In the genomic region with DNA sequence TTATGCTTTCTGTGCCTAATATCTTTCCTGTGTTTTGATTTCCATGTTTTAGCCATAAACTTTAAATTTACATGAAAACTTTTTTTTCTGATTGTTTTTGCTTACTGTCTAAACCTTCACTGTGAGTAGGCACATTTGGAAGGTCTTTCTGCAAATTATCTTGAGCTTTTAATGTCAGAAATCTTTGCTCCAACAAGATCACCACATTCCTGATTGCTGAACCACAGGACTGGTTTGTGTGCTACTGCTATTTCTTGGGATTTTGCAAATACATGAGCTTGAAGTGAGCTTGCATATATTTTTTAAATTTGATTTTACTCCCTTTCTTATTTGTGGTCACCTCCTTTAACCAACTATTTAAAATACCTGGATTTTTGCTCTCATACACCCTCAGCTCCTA, we compare ENCODE assay signal across 15 cellular contexts.
"Had no signal": no experiment of that assay in that cellular context is flagged by ENCODE, and none has a peak within 500 bp of the region (broad histone marks: within the 10 kb centered on the region; RNA-seq: fewer than 3 reads in every experiment).

No MANE protein-coding gene starts in this region.

- H3K27me3 Mint-ChIP-seq: naive thymus-derived CD4-positive, alpha-beta T cell; progenitor cell of endocrine pancreas; stimulated activated naive B cell treated with anti-CD40 and anti-IgM and Interleukin-4, amounts not matched to agents 10 μg/mL and 1 μg/mL and 100 μg/mL, for 72 hours; T-helper 17 cell; type B pancreatic cell had no signal

- H3K27ac ChIP-seq: adrenal gland, SK-N-MC had no signal

- H3K9me3 Mint-ChIP-seq: activated naive CD4-positive, alpha-beta T cell treated with anti-CD3 and anti-CD28 coated beads for 36 hours; naive thymus-derived CD4-positive, alpha-beta T cell; stimulated activated naive B cell treated with anti-CD40 and anti-IgM and Interleukin-4, amounts not matched to agents 10 μg/mL and 1 μg/mL and 100 μg/mL, for 72 hours; type B pancreatic cell; WTC11 had no signal

- H3K4me3 Mint-ChIP-seq: activated CD8-positive, alpha-beta T cell treated with anti-CD3 and anti-CD28 coated beads, Interleukin-2, amount 10 ng/mL, durations not matched to agents 7 days and 5 days; activated naive CD4-positive, alpha-beta T cell treated with anti-CD3 and anti-CD28 coated beads for 36 hours; naive thymus-derived CD4-positive, alpha-beta T cell; stimulated activated naive B cell treated with anti-CD40 and anti-IgM and Interleukin-4, amounts not matched to agents 10 μg/mL and 1 μg/mL and 100 μg/mL, for 72 hours; T-helper 17 cell; type B pancreatic cell; WTC11 had no signal

- H3K4me3 ChIP-seq: adrenal gland, lung, SK-N-MC had no signal

- H3K27me3 ChIP-seq: adrenal gland had no signal

- H3K4me1 Mint-ChIP-seq: stimulated activated naive B cell treated with anti-CD40 and anti-IgM and Interleukin-4, amounts not matched to agents 10 μg/mL and 1 μg/mL and 100 μg/mL, for 72 hours; T-helper 17 cell; WTC11 had no signal

- H3K9me3 ChIP-seq: adrenal gland had no signal

- H3K27ac Mint-ChIP-seq: activated CD8-positive, alpha-beta T cell treated with anti-CD3 and anti-CD28 coated beads, Interleukin-2, amount 10 ng/mL, durations not matched to agents 7 days and 5 days; activated naive CD4-positive, alpha-beta T cell treated with anti-CD3 and anti-CD28 coated beads for 36 hours; progenitor cell of endocrine pancreas; stimulated activated naive B cell treated with anti-CD40 and anti-IgM and Interleukin-4, amounts not matched to agents 10 μg/mL and 1 μg/mL and 100 μg/mL, for 72 hours; T-helper 17 cell; type B pancreatic cell; WTC11 had no signal

- H3K4me1 ChIP-seq: adrenal gland had no signal

- ATAC-seq: activated CD8-positive, alpha-beta T cell treated with anti-CD3 and anti-CD28 coated beads, Interleukin-2, amount 10 ng/mL, durations not matched to agents 7 days and 5 days; naive thymus-derived CD4-positive, alpha-beta T cell; right cardiac atrium; stimulated activated naive B cell treated with anti-CD40 and anti-IgM and Interleukin-4, amounts not matched to agents 10 μg/mL and 1 μg/mL and 100 μg/mL, for 72 hours; T-helper 17 cell; WTC11 had no signal

- DNase-seq: activated CD4-positive, alpha-beta T cell treated with anti-CD3 and anti-CD28 coated beads for 48 hours; activated CD8-positive, alpha-beta memory T cell treated with anti-CD3 and anti-CD28 coated beads, Interleukin-2, amount 50 U/mL, for 48 hours; activated CD8-positive, alpha-beta T cell treated with anti-CD3 and anti-CD28 coated beads, Interleukin-2, amount 10 ng/mL, durations not matched to agents 7 days and 5 days; activated naive CD4-positive, alpha-beta T cell treated with anti-CD3 and anti-CD28 coated beads for 36 hours; adrenal gland; glutamatergic neuron; naive thymus-derived CD4-positive, alpha-beta T cell; right cardiac atrium; stimulated activated naive B cell treated with anti-CD40 and anti-IgM and Interleukin-4, amounts not matched to agents 10 μg/mL and 1 μg/mL and 100 μg/mL, for 72 hours; T-helper 17 cell had no signal
